16 cellular contexts compared by ENCODE assay signal in the genomic region with DNA sequence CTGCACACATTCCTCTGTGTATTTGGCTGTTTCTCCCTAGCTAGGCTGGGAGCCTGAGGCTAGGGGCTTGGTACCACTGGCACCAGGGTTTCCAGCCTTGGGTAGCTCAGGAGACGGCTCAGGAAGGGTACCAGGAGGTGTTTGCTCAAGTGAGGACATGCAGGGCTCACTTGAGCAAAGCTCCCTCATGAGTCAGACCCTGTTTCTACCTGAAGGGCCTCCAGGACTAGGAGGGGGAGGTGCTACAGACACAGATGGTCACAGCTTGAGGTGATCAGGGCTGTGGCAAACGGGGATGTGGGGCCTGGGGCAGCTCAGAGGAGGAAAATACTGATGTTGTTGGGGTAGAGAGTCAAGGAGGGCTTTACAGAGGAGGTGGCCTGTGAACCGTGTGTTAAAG. TPM values are rescaled to one million over a fixed set of nuclear protein-coding genes. Genes with fewer than 3 reads are reported as not detected.
"Had no signal": no experiment of that assay in that cellular context is flagged by ENCODE, and none has a peak within 500 bp of the region (broad histone marks: within the 10 kb centered on the region; RNA-seq: fewer than 3 reads in every experiment).

No MANE protein-coding gene starts in this region.

RNA-seq across cellular contexts. Expression of a gene that starts 3.3 kb away (rescaled TPM):
- total RNA-seq: natural killer cell treated with Interleukin-12 subunit alpha and Interleukin-12 subunit beta and Interleukin-15 and Interleukin-18, amount 100 ng/mL, for 72 hours; neural crest cell; osteocyte; pulmonary artery endothelial cell; smooth muscle cell had no signal
- polyA plus RNA-seq: smooth muscle cell had no signal

RNA-seq across cellular contexts. Expression of a gene that starts 57.9 kb away (rescaled TPM):
- total RNA-seq: natural killer cell treated with Interleukin-12 subunit alpha and Interleukin-12 subunit beta and Interleukin-15 and Interleukin-18, amount 100 ng/mL, for 72 hours; neural crest cell; omental fat pad; osteocyte; pancreas; posterior vena cava; pulmonary artery endothelial cell; right atrium auricular region; sciatic nerve; smooth muscle cell; spleen; suprapubic skin; transverse colon; upper lobe of right lung; urinary bladder; uterus had no signal
- polyA plus RNA-seq: pancreas, smooth muscle cell, spleen, urinary bladder had no signal
